ENCODE assay signal across 6 cellular contexts in the genomic region with DNA sequence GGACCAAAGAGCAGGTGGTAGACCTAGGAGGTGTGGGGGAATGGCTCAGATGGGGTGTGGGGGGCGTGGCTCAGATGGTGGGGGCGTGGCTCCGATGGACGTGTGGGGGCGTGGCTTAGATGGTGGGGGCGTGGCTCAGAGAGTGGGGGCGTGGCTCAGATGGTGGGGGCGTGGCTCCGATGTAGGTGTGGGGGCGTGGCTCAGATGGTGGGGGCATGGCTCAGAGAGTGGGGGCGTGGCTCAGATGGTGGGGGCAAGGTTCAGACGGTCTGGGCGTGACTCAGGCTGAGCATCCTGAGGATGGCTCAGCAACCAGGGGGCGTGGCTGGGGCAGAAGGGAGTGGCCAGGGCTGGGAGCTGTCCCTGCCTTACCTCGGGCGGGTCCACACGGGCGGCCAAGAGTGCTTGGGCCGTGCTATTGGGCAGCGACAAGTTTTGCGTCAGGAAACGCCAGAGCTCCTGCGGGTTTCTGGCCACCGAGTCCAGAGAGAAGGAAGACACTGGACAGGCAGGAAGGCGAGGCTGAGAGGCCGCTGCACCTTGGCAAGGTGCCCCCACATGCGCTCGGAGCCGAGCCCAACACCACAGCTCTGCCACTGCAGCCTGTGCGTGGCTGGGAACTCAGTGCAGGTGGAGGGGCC.
A peak's percentile ranks its signal among the peaks of the same experiment; 100 is the strongest.
DNase-seq lines count a peak whose midpoint lies in the region; ATAC-seq lines count a peak whose summit lies in the region.

No MANE protein-coding gene starts in this region.

- ATAC-seq in HG03442 (IDR thresholded peaks at IDR 0.05; ENCODE audit: unreplicated experiment) (no peak), HG03439 (IDR thresholded peaks at IDR 0.05; ENCODE audit: unreplicated experiment) (no peak)

- DNase-seq in D341Med (ENCODE audit: low spot score) (peak; percentile 73), NCI-H748 treated with DMSO at 0.1 percent for 48 hours (lab: John Stamatoyannopoulos, UW) (peak; percentile 41), medulla oblongata (ENCODE audit: extremely low spot score) (peak; percentile 88)
- peak; percentile 59 for DNase-seq in activated gamma-delta T cell treated with anti-CD3 and anti-CD28 coated beads, Interleukin-2, amount 50 U/mL, for 16 hours (ENCODE audit: low read depth)
